1 cellular context compared by ENCODE assay signal in genomic region chrX:136643243-136643642, GRCh38.
TF ChIP-seq lines count a peak whose summit lies in the region.

No MANE protein-coding gene starts in this region.

TF ChIP-seq in GM12878, 131 proteins besides CTCF, POLR2A, EP300 and RAD21:
- TF ChIP-seq PAX5 (IDR thresholded peaks at IDR 0.05; ENCODE audit: borderline replicate concordance, low read depth, low read length) (no peak), SIX5 (IDR thresholded peaks at IDR 0.05; ENCODE audit: low read depth, low read length, severe bottlenecking) (no peak)
